Comparison of ENCODE assay signal across 26 cellular contexts in genomic region chrX:133294126-133294525, GRCh38.
DNase-seq lines count a peak whose midpoint lies in the region; ATAC-seq and TF ChIP-seq lines count a peak whose summit lies in the region.
"Had no signal": no experiment of that assay in that cellular context is flagged by ENCODE, and none has a peak within 500 bp of the region (broad histone marks: within the 10 kb centered on the region; RNA-seq: fewer than 3 reads in every experiment).

No MANE protein-coding gene starts in this region.

- peak; percentile 9 for DNase-seq in Caki2 (ENCODE audit: low read depth)
- peak; percentile 5 for DNase-seq in SK-MEL-5 (ENCODE audit: low read depth, low spot score)
- peak; percentile 31 to 65 for DNase-seq in fibroblast of lung (ENCODE audit: low read depth in 2 of 2)
- peak; percentile 48 for DNase-seq in osteoblast (ENCODE audit: insufficient read length, low spot score, missing footprints)
- no peak for DNase-seq in AML-193 (lab: John Stamatoyannopoulos, UW)
- no peak for DNase-seq in cerebellar cortex (ENCODE audit: low spot score)
- no peak for DNase-seq in C1 segment of cervical spinal cord (lab: John Stamatoyannopoulos, UW)
- DNase-seq: activated CD4-positive, alpha-beta memory T cell treated with anti-CD3 and anti-CD28 coated beads for 36 hours; activated CD8-positive, alpha-beta memory T cell treated with anti-CD3 and anti-CD28 coated beads, Interleukin-2, amount 50 U/mL, for 48 hours; dermis blood vessel endothelial cell; EL; glutamatergic neuron; kidney; lower lobe of right lung; mucosa of descending colon; NCI-H2081; NCI-H345; pancreas; RPMI8226; stimulated activated CD4-positive, alpha-beta T cell treated with anti-CD3 and anti-CD28 coated beads, Interleukin-2, amount 100 ng/mL, for 48 hours; T-helper 1 cell; upper lobe of right lung had no signal

- H3K4me1 ChIP-seq in fibroblast of lung (ENCODE audit: control insufficient read depth, extremely low read depth, insufficient read depth, low read length) (no peaks in the 10 kb centered on the region), osteoblast (ENCODE audit: insufficient read depth, low read length) (peaks cover 5% of the 10 kb centered on the region)
- H3K4me1 ChIP-seq: lower lobe of right lung, pancreas, right atrium auricular region, upper lobe of right lung had no signal

- no peak overlapping the region for H3K4me3 ChIP-seq in fibroblast of lung (replicated peaks in 1 of 4; ENCODE audit: control extremely low read depth in 1 of 4, insufficient read depth in 1 of 4, low read depth in 3 of 4, low read length in 4 of 4)
- H3K4me3 ChIP-seq in osteoblast (ENCODE audit: insufficient read depth, low read length): no peak overlapping the region
- H3K4me3 ChIP-seq: GM23338, lower lobe of right lung, mucosa of descending colon, pancreas, right atrium auricular region, upper lobe of right lung had no signal

- no peak overlapping the region for H3K4me2 ChIP-seq in fibroblast of lung (ENCODE audit: extremely low read depth, insufficient read depth, low read length)
- H3K4me2 ChIP-seq in osteoblast (ENCODE audit: insufficient read depth, low read length): no peak overlapping the region
- H3K4me2 ChIP-seq: GM23338 had no signal

- H3K27ac ChIP-seq in fibroblast of lung (ENCODE audit: insufficient read depth, low read length) (no peak overlapping the region), osteoblast (ENCODE audit: low read depth, low read length) (no peak overlapping the region)
- H3K27ac ChIP-seq: lower lobe of right lung, pancreas, right atrium auricular region, upper lobe of right lung had no signal

- TF ChIP-seq CTCF in fibroblast of lung (conservative IDR thresholded peaks at IDR 0.05 in 1 of 2, IDR thresholded peaks at IDR 0.05 in 1 of 2; ENCODE audit: low read depth in 1 of 2, low read length in 2 of 2) (no peak), osteoblast (IDR thresholded peaks at IDR 0.05; ENCODE audit: extremely low read depth, low read depth, low read length) (no peak)

- ATAC-seq in GM18505 (IDR thresholded peaks at IDR 0.05; ENCODE audit: unreplicated experiment): no peak
- ATAC-seq: activated CD4-positive, CD25-positive, alpha-beta regulatory T cell treated with anti-CD3 and anti-CD28 coated beads, Interleukin-2, amount 50 U/mL, for 24 hours; GM23338; lower lobe of right lung; mucosa of descending colon; pancreas; upper lobe of right lung had no signal

- H3K36me3 ChIP-seq in fibroblast of lung (ENCODE audit: control insufficient read depth, insufficient read depth, low read length) (no peaks in the 10 kb centered on the region), osteoblast (ENCODE audit: insufficient read depth, low read length) (no peaks in the 10 kb centered on the region)
- H3K36me3 ChIP-seq: lower lobe of right lung, pancreas, right atrium auricular region, upper lobe of right lung had no signal

- H3K9me3 ChIP-seq in fibroblast of lung (ENCODE audit: control insufficient read depth, insufficient read depth, low read depth, low read length) (no peaks in the 10 kb centered on the region), osteoblast (ENCODE audit: low read depth, low read length) (no peaks in the 10 kb centered on the region)
- H3K9me3 ChIP-seq: lower lobe of right lung, mucosa of descending colon, pancreas, right atrium auricular region, upper lobe of right lung had no signal

- no peak overlapping the region for H3K9ac ChIP-seq in fibroblast of lung (ENCODE audit: insufficient read depth, low read length)

- in situ Hi-C loops in Caki2 (cut with HindIII; ENCODE audit: low pct_unique_long_range_greater_than_20kb, low sequenced_read_pairs) (no loop called here), SK-MEL-5 (cut with HindIII; ENCODE audit: low pct_unique_long_range_greater_than_20kb, low sequenced_read_pairs) (no loop called here)

- H4K20me1 ChIP-seq in fibroblast of lung (ENCODE audit: control insufficient read depth, extremely low read depth, insufficient read depth, low read length) (no peaks in the 10 kb centered on the region), osteoblast (ENCODE audit: insufficient read depth, low read length) (no peaks in the 10 kb centered on the region)

- no peak for TF ChIP-seq POLR2A in GM18505 (IDR thresholded peaks at IDR 0.05; ENCODE audit: borderline replicate concordance, extremely low read depth, insufficient read depth, insufficient read length)

- H3K27me3 ChIP-seq in fibroblast of lung (ENCODE audit: control insufficient read depth, insufficient read depth, low read length) (no peaks in the 10 kb centered on the region), osteoblast (ENCODE audit: insufficient read depth, low read length) (no peaks in the 10 kb centered on the region)
- H3K27me3 ChIP-seq: pancreas, right atrium auricular region, upper lobe of right lung had no signal

- no peaks in the 10 kb centered on the region for H3K79me2 ChIP-seq in fibroblast of lung (ENCODE audit: control insufficient read depth, insufficient read depth, low read length)
- H3K79me2 ChIP-seq in osteoblast (ENCODE audit: insufficient read depth, low read length): no peaks in the 10 kb centered on the region

- H2AFZ ChIP-seq in fibroblast of lung (ENCODE audit: low read length): no peak overlapping the region
- H2AFZ ChIP-seq in osteoblast (ENCODE audit: low read length): no peak overlapping the region
- H2AFZ ChIP-seq: GM23338 had no signal

Comparison
In these comparisons a context has a peak if more than half of its experiments do, and no peak if none do; other contexts are left out.
1. DNase-seq: peak in Caki2 (single experiment), SK-MEL-5 (single experiment), fibroblast of lung (2 of 2) and osteoblast (single experiment); none in AML-193 (0 of 2), cerebellar cortex (single experiment) and C1 segment of cervical spinal cord (0 of 14).